ENCODE assay signal across 20 cellular contexts in genomic region chr4:80225628-80226027, GRCh38. TPM values are rescaled to one million over a fixed set of nuclear protein-coding genes. Genes with fewer than 3 reads are reported as not detected.
"Had no signal": no experiment of that assay in that cellular context is flagged by ENCODE, and none has a peak within 500 bp of the region (broad histone marks: within the 10 kb centered on the region; RNA-seq: fewer than 3 reads in every experiment).

No MANE protein-coding gene starts in this region.

- H3K36me3 ChIP-seq: spleen had no signal

- H3K27ac ChIP-seq: coronary artery, spleen had no signal

- DNase-seq: activated B cell treated with CpG ODN at 0.5 μM for 24 hours; activated CD4-positive, alpha-beta T cell treated with anti-CD3 and anti-CD28 coated beads for 48 hours; activated CD8-positive, alpha-beta T cell treated with anti-CD3 and anti-CD28 coated beads for 36 hours; activated naive CD4-positive, alpha-beta T cell; activated naive CD8-positive, alpha-beta T cell treated with anti-CD3 and anti-CD28 coated beads for 36 hours; activated T-cell treated with anti-CD3 and anti-CD28 coated beads, Interleukin-2, amount 50 U/mL, for 1 hour; hippocampal formation; islet precursor cell; midbrain; spleen; stimulated activated CD4-positive, alpha-beta T cell treated with anti-CD3 and anti-CD28 coated beads, Interleukin-4, amount 100 ng/mL, for 4 hours had no signal

- H3K4me1 ChIP-seq: spleen had no signal

- ATAC-seq: activated CD8-positive, alpha-beta T cell treated with anti-CD3 and anti-CD28 coated beads for 36 hours; activated T-helper 17 cell treated with anti-CD3 and anti-CD28 coated beads, Interleukin-2, amount 50 U/mL, for 72 hours; left lobe of liver; sciatic nerve; stimulated activated memory B cell treated with anti-CD40 and anti-IgM and Interleukin-4, amounts not matched to agents 10 μg/mL and 1 μg/mL and 100 μg/mL, for 72 hours had no signal

- H3K4me3 ChIP-seq: coronary artery, spleen had no signal

- FAIRE-seq: TTC549 had no signal

- H3K9me3 ChIP-seq: spleen had no signal

RNA-seq across cellular contexts. Expression of gene FGF5, which starts 40.8 kb away (rescaled TPM):
- total RNA-seq: activated B cell treated with CpG ODN at 0.5 μM for 24 hours; activated CD8-positive, alpha-beta T cell treated with anti-CD3 and anti-CD28 coated beads for 36 hours; activated naive CD8-positive, alpha-beta T cell treated with anti-CD3 and anti-CD28 coated beads for 36 hours; activated T-helper 17 cell treated with anti-CD3 and anti-CD28 coated beads, Interleukin-2, amount 50 U/mL, for 72 hours; left lobe of liver; lung microvascular endothelial cell; T-helper 2 cell treated with Interferon-gamma antibody and Interleukin-4, amounts not matched to agents 100 ng/mL and 5 ng/mL, for 36 hours; ureter had no signal
- polyA plus RNA-seq: spleen had no signal
